ENCODE assay signal across 1 cellular context in the genomic region with DNA sequence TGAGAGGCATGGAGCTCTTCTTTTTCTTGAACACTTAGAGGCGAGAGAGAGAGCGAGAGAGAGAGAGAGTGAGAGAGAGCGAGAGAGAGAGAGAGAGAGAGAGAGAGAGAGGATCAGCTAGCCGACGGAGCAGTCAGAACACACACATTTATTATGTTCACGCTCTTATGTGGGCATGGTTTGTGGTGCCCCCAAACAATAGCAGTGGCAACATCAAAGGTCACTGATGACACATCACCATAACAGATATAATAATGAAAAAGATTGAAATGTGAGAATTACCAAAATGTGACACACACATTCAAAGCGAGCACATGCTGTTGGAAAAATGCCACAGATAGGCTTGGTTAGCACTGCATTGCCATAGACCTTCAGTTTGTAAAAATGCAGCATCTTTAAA.
TF ChIP-seq lines count a peak whose summit lies in the region.

No MANE protein-coding gene starts in this region.

TF ChIP-seq in SK-N-SH, 30 proteins besides CTCF, POLR2A, EP300 and RAD21 (continued from another document):
- TF ChIP-seq EZH2phosphoT487 (IDR thresholded peaks at IDR 0.05; ENCODE audit: borderline replicate concordance, low read depth), result no peak
